Comparison of ENCODE assay signal across 8 cellular contexts in genomic region chr2:105756865-105757264, GRCh38. TPM values are rescaled to one million over a fixed set of nuclear protein-coding genes. Genes with fewer than 3 reads are reported as not detected.
DNase-seq lines count a peak whose midpoint lies in the region; ATAC-seq lines count a peak whose summit lies in the region.
"Not testable (repeated sequence)": the region's sequence is repeated elsewhere in the genome, so short reads cannot be mapped to it uniquely, and the experiment has no call there.

No MANE protein-coding gene starts in this region.

- not testable (repeated sequence) for DNase-seq in activated T-cell treated with anti-CD3 and anti-CD28 coated beads, Interleukin-2, amount 50 U/mL, for 4 hours; activated naive CD8-positive, alpha-beta T cell treated with anti-CD3 and anti-CD28 coated beads for 36 hours; memory B cell (ENCODE audit: low spot score in 2 of 2); stimulated activated naive CD8-positive, alpha-beta T cell treated with anti-CD3 and anti-CD28 coated beads, Interleukin-15, Interleukin-2, amounts not matched to agents 100 U/mL and 50 U/mL, for 24 hours

- peaks cover 0 to 58% (median 39%) of the 10 kb centered on the region in 11 experiments; a peak in 18 of 22 replicates for H3K36me3 ChIP-seq in BLaER1 treated with 17β-estradiol and CSF1 and Interleukin-3, amounts not matched to agents 10 nM and 100 nM

- peak overlapping the region in 10 of 11 experiments; percentile 12 to 89 (median 80); a peak in 14 of 22 replicates for H3K4me2 ChIP-seq in BLaER1 treated with 17β-estradiol and CSF1 and Interleukin-3, amounts not matched to agents 10 nM and 100 nM

- H3K4me3 Mint-ChIP-seq in activated T-cell treated with anti-CD3 and anti-CD28 coated beads, Interleukin-2, amount 50 U/mL, for 4 hours, result peak overlapping the region; percentile 44
- H3K4me3 Mint-ChIP-seq in activated naive CD8-positive, alpha-beta T cell treated with anti-CD3 and anti-CD28 coated beads for 36 hours, result peak overlapping the region; percentile 66
- peak overlapping the region; percentile 52 for H3K4me3 Mint-ChIP-seq in memory B cell

- peak; percentile 25 for ATAC-seq in GM19351 (IDR thresholded peaks at IDR 0.05; ENCODE audit: unreplicated experiment)
- peak; percentile 2 for ATAC-seq in HG03095 (IDR thresholded peaks at IDR 0.05; ENCODE audit: unreplicated experiment)
- ATAC-seq in activated CD4-positive, CD25-positive, alpha-beta regulatory T cell treated with anti-CD3 and anti-CD28 coated beads, Interleukin-2, amount 50 U/mL, for 24 hours, result peak; percentile 29 to 39
- not testable (repeated sequence) for ATAC-seq in activated T-cell treated with anti-CD3 and anti-CD28 coated beads, Interleukin-2, amount 50 U/mL, for 4 hours; memory B cell (ENCODE audit: low read depth)
- ATAC-seq in stimulated activated naive CD8-positive, alpha-beta T cell treated with anti-CD3 and anti-CD28 coated beads, Interleukin-15, Interleukin-2, amounts not matched to agents 100 U/mL and 50 U/mL, for 24 hours, result peak; percentile 16

- H3K4me1 ChIP-seq in BLaER1 treated with 17β-estradiol and CSF1 and Interleukin-3, amounts not matched to agents 10 nM and 100 nM, result peaks cover 49 to 80% (median 64%) of the 10 kb centered on the region in 10 experiments

- H3K9me3 Mint-ChIP-seq in activated T-cell treated with anti-CD3 and anti-CD28 coated beads, Interleukin-2, amount 50 U/mL, for 4 hours; activated naive CD8-positive, alpha-beta T cell treated with anti-CD3 and anti-CD28 coated beads for 36 hours; memory B cell: not testable (repeated sequence)

- not testable (repeated sequence) for H3K27me3 ChIP-seq in BLaER1 treated with 17β-estradiol and CSF1 and Interleukin-3, amounts not matched to agents 10 nM and 100 nM

- H3K4me3 ChIP-seq in BLaER1 treated with 17β-estradiol and CSF1 and Interleukin-3, amounts not matched to agents 10 nM and 100 nM, result not testable (repeated sequence)

- not testable (repeated sequence) for H3K9ac ChIP-seq in BLaER1 treated with 17β-estradiol and CSF1 and Interleukin-3, amounts not matched to agents 10 nM and 100 nM

- H3K4me1 Mint-ChIP-seq in activated T-cell treated with anti-CD3 and anti-CD28 coated beads, Interleukin-2, amount 50 U/mL, for 4 hours (ENCODE audit: low read depth), result peaks cover 97% of the 10 kb centered on the region
- peaks cover 92% of the 10 kb centered on the region for H3K4me1 Mint-ChIP-seq in activated naive CD8-positive, alpha-beta T cell treated with anti-CD3 and anti-CD28 coated beads for 36 hours
- H3K4me1 Mint-ChIP-seq in memory B cell, result peaks cover 63% of the 10 kb centered on the region

- H4K20me1 ChIP-seq in BLaER1 treated with 17β-estradiol and CSF1 and Interleukin-3, amounts not matched to agents 10 nM and 100 nM, result peaks cover 35 to 93% (median 65%) of the 10 kb centered on the region in 11 experiments; a peak in 21 of 22 replicates

- H3K27ac Mint-ChIP-seq in activated naive CD8-positive, alpha-beta T cell treated with anti-CD3 and anti-CD28 coated beads for 36 hours, result peak overlapping the region; percentile 93
- peak overlapping the region; percentile 65 for H3K27ac Mint-ChIP-seq in memory B cell

- H3K27ac ChIP-seq in BLaER1 treated with 17β-estradiol and CSF1 and Interleukin-3, amounts not matched to agents 10 nM and 100 nM, result peak overlapping the region in 6 of 11 experiments; percentile 5 to 82 (median 71); a peak in 11 of 22 replicates

- H3K9me3 ChIP-seq in BLaER1 treated with 17β-estradiol and CSF1 and Interleukin-3, amounts not matched to agents 10 nM and 100 nM (replicated peaks in 1 of 11), result not testable (repeated sequence)

- peaks cover 27% of the 10 kb centered on the region for H3K36me3 Mint-ChIP-seq in activated T-cell treated with anti-CD3 and anti-CD28 coated beads, Interleukin-2, amount 50 U/mL, for 4 hours (ENCODE audit: insufficient read depth)
- H3K36me3 Mint-ChIP-seq in activated naive CD8-positive, alpha-beta T cell treated with anti-CD3 and anti-CD28 coated beads for 36 hours, result peaks cover 69% of the 10 kb centered on the region
- H3K36me3 Mint-ChIP-seq in memory B cell, result not testable (repeated sequence)

- H3K27me3 Mint-ChIP-seq in activated T-cell treated with anti-CD3 and anti-CD28 coated beads, Interleukin-2, amount 50 U/mL, for 4 hours (ENCODE audit: low read depth); activated naive CD8-positive, alpha-beta T cell treated with anti-CD3 and anti-CD28 coated beads for 36 hours; memory B cell: not testable (repeated sequence)

RNA-seq across cellular contexts. Expression of gene NCK2, which starts 12.2 kb away (rescaled TPM):
- total RNA-seq in activated T-cell treated with anti-CD3 and anti-CD28 coated beads, Interleukin-2, amount 50 U/mL, for 4 hours, result 10 to 100 TPM; 71.6 to 79.1 (median 73.5) TPM
- total RNA-seq in activated naive CD8-positive, alpha-beta T cell treated with anti-CD3 and anti-CD28 coated beads for 36 hours, result 10 to 100 TPM; 76.1 to 78.1 TPM
